9 cellular contexts compared by ENCODE assay signal in the genomic region with DNA sequence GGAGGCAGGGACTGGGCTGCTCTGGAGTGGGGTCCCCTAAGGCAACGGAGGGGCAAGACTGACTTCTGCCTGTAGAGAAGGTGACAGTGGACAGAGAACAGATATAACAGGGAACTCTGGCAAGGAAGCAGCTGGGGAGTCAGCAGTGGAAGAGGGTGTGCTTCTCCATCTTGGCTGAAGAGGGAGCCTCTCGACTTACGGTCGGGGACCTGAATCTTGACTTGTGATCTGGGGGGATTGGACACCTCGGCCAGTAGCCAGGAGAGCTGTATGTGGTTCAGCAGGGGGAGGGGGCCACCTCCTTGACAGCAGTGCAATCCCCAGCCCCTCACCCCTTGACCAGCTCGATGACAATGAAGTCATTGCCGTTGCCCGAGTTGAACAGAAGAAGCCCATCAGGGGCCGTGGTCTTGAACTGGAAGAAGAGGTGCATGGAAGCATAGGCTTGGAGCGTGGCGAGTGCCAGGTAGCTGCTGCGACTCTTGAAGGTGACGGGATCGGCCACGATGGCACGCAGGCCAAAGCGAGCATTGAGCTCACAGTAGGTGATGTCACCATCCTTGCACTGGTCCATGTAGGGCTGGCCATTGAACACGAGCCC.
DNase-seq lines count a peak whose midpoint lies in the region; ATAC-seq, FAIRE-seq and TF ChIP-seq lines count a peak whose summit lies in the region.
"Had no signal": no experiment of that assay in that cellular context is flagged by ENCODE, and none has a peak within 500 bp of the region (broad histone marks: within the 10 kb centered on the region; RNA-seq: fewer than 3 reads in every experiment).

No MANE protein-coding gene starts in this region.

- H3K4me1 ChIP-seq in left ventricle myocardium inferior = peaks cover 5% of the 10 kb centered on the region
- no peaks in the 10 kb centered on the region for H3K4me1 ChIP-seq in PC-3 (ENCODE audit: insufficient read depth, low read length)

- H3K27ac ChIP-seq in left ventricle myocardium inferior (replicated peaks) (no peak overlapping the region), PC-3 (ENCODE audit: low read length) (no peak overlapping the region)
- H3K27ac ChIP-seq: epithelial cell of prostate had no signal

- H3K4me2 ChIP-seq in PC-3 (ENCODE audit: low read length) = no peak overlapping the region

- POLR2A ChIA-PET in PC-3 (lab: Charles Lee; ENCODE audit: unreplicated experiment) = interaction anchor here (0.5 kb wide), 1 partner anchor 444 kb away, joined by 6 read pairs; no protein-coding TSS in a partner anchor

- ATAC-seq in Right ventricle myocardium superior (ENCODE audit: poor library complexity) (no peak), PC-3 (peak; percentile 27; the same call in 1 of the 2 replicates)

- H4K20me1 ChIP-seq in PC-3 (ENCODE audit: low read length) = no peaks in the 10 kb centered on the region

- H2AFZ ChIP-seq in PC-3 (ENCODE audit: low read length) = no peak overlapping the region

- H3K4me3 ChIP-seq in left ventricle myocardium inferior (no peak overlapping the region), PC-3 (ENCODE audit: low read length) (no peak overlapping the region)

- FAIRE-seq in urothelium cell line (lab: Jason Lieb, UNC) = no peak

- intact Hi-C loops in left ventricle myocardium inferior (cut with micrococcal nuclease) = loop anchor here (5.0 kb wide), 1 partner anchor 99 kb away; no protein-coding TSS in a partner anchor
- intact Hi-C loops in Right ventricle myocardium superior (cut with DNase I) = no loop called here
- intact Hi-C loops in PC-3 (cut with micrococcal nuclease) = loop anchor here (5.0 kb wide), 1 partner anchor 294 kb away; a partner anchor contains a TSS

- H3K79me2 ChIP-seq in PC-3 (ENCODE audit: low read length) = no peaks in the 10 kb centered on the region

- H3K27me3 ChIP-seq in left ventricle myocardium inferior (ENCODE audit: low read depth) (peaks cover 56% of the 10 kb centered on the region), PC-3 (ENCODE audit: low read length) (no peaks in the 10 kb centered on the region)

- no peaks in the 10 kb centered on the region for H3K36me3 ChIP-seq in left ventricle myocardium inferior
- no peaks in the 10 kb centered on the region for H3K36me3 ChIP-seq in PC-3 (ENCODE audit: low read depth, low read length)

- no TSS peak for BruUV-seq in PC-3 (replicated peaks; lab: Mats Ljungman, UMichigan)

- H3K9me3 ChIP-seq in left ventricle myocardium inferior (replicated peaks) = no peaks in the 10 kb centered on the region
- H3K9me3 ChIP-seq in PC-3 (ENCODE audit: low read length) = no peaks in the 10 kb centered on the region

- CTCF ChIA-PET in PC-3 (lab: Charles Lee) = interaction anchor here (0.8 to 1.6 kb wide), 5 partner anchors 38 to 334 kb away, joined by 3 to 11 read pairs (median 3); a partner anchor contains a TSS

- no peak for DNase-seq in left ventricle myocardium inferior
- no peak for DNase-seq in Right ventricle myocardium superior
- peak; percentile 40 for DNase-seq in PC-3
- DNase-seq in glomerular visceral epithelial cell (ENCODE audit: extremely low spot score) = peak; percentile 16
- peak; percentile 46 for DNase-seq in urothelium cell line (ENCODE audit: low spot score)
- DNase-seq in RKO (ENCODE audit: low spot score) = no peak
- DNase-seq in NCI-H146 treated with DMSO at 0.1 percent for 48 hours (lab: John Stamatoyannopoulos, UW; ENCODE audit: unreplicated experiment) = no peak
- DNase-seq in NCI-H1417 treated with DMSO at 0.1 percent for 48 hours (lab: John Stamatoyannopoulos, UW) = no peak

- no peaks in the 10 kb centered on the region for H3F3A ChIP-seq in PC-3 (ENCODE audit: low read length, unreplicated experiment)

- TF ChIP-seq CTCF in left ventricle myocardium inferior (IDR thresholded peaks at IDR 0.05; ENCODE audit: borderline replicate concordance) = peak; percentile 53
- TF ChIP-seq CTCF in PC-3 (conservative IDR thresholded peaks at IDR 0.05; ENCODE audit: low read depth, low read length) = peak; percentile 75

- H3K9ac ChIP-seq in PC-3 (ENCODE audit: low read length) = no peak overlapping the region

- no peaks in the 10 kb centered on the region for H3K9me2 ChIP-seq in PC-3 (replicated peaks; ENCODE audit: low read length)

Comparison
In these comparisons a context has a peak if more than half of its experiments do, and no peak if none do; other contexts are left out.
1. DNase-seq: peak in PC-3 (single experiment), glomerular visceral epithelial cell (single experiment) and urothelium cell line (single experiment); none in left ventricle myocardium inferior (single experiment), Right ventricle myocardium superior (single experiment), RKO (single experiment), NCI-H146 treated with DMSO at 0.1 percent for 48 hours (single experiment) and NCI-H1417 treated with DMSO at 0.1 percent for 48 hours (single experiment).